Comparison of ENCODE assay signal across 1 cellular context in the genomic region with DNA sequence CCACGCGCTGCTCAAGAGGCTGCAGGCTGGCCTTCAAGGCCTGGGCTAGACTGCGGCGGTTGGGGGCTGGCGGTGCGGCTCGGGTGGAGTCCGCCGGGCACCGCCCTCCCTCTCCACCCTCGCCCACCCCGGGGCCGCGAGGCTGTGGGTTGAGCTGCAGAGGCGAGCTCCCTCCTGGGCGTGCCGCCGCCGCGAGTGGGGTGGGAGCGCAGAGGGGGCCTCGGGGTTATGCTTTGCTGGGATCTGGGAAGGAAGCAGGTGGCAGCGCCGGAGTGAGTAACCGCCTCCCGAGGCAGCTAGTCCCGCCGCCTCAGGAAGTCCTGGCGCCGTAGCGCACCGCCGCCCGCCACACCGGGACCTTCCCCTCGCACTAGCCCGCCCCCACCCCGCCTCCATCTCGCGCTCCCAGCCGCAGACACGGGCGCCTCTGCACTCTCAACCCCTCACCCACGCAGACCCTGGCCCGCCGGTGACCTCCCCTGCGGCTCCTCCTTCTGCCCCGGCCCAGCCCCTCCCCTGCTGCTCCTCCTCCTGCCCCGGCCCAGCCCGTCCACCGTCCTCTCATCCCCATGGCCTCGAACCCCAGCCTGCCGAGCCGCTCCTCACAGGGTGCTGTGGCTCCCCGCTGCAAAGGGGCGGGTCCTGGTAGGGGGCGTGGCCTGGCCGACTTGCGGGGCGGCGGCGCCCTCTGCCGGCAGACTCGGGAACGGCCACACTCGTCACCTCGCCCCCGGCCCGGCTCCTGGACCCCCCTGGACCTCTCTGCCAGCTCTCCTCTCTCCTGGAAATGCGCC.
TF ChIP-seq lines count a peak whose summit lies in the region.

No MANE protein-coding gene starts in this region.

TF ChIP-seq in GM12878, 131 proteins besides CTCF, POLR2A, EP300 and RAD21:
- TF ChIP-seq MTA3 (IDR thresholded peaks at IDR 0.05; ENCODE audit: borderline replicate concordance, low read length) (no peak), SMARCA5 (IDR thresholded peaks at IDR 0.05) (peak; percentile 92), SMC3 (IDR thresholded peaks at IDR 0.05; ENCODE audit: borderline replicate concordance, low read length) (peak; percentile 69), IKZF2 (IDR thresholded peaks at IDR 0.05) (peak; percentile 7 to 8; a peak in 1 of 4 replicates), KAT2A (conservative IDR thresholded peaks at IDR 0.05; ENCODE audit: control insufficient read depth, low read depth, low read length) (no peak), IKZF1 (conservative IDR thresholded peaks at IDR 0.05) (peak; percentile 34; the same call in 1 of the 2 replicates), PML (IDR thresholded peaks at IDR 0.05; ENCODE audit: low read length) (no peak), BHLHE40 (IDR thresholded peaks at IDR 0.05; ENCODE audit: borderline replicate concordance in 1 of 2, low read depth in 2 of 2, low read length in 1 of 2) (peak; percentile 20 to 54; a peak in 1 of 4 replicates), GATAD2B (conservative IDR thresholded peaks at IDR 0.05; ENCODE audit: low read depth) (peak; percentile 68), YY1 (IDR thresholded peaks at IDR 0.05; ENCODE audit: low read depth, low read length) (peak; percentile 27; the same call in 1 of the 2 replicates), NBN (IDR thresholded peaks at IDR 0.05) (no peak), LARP7 (IDR thresholded peaks at IDR 0.05) (peak; percentile 51; the same call in 1 of the 2 replicates), HDGF (IDR thresholded peaks at IDR 0.05) (0 out of 2 replicates have a peak, but pooled peaks have one; percentile 83), TAF1 (IDR thresholded peaks at IDR 0.05; ENCODE audit: borderline replicate concordance, low read depth, low read length) (no peak), YBX1 (IDR thresholded peaks at IDR 0.05) (no peak), MEF2B (IDR thresholded peaks at IDR 0.05; ENCODE audit: partially characterized antibody, poor library complexity, severe bottlenecking) (peak; percentile 30), ATF7 (IDR thresholded peaks at IDR 0.05; ENCODE audit: low read depth) (no peak), EGR1 (IDR thresholded peaks at IDR 0.05; ENCODE audit: borderline replicate concordance in 1 of 2, low read depth in 2 of 2, low read length in 2 of 2) (peak in 1 of 2 experiments; percentile 15; a peak in 1 of 3 replicates), FOXK2 (IDR thresholded peaks at IDR 0.05) (no peak), SRF (IDR thresholded peaks at IDR 0.05; ENCODE audit: low read depth in 2 of 2, low read length in 2 of 2) (0 out of 4 replicates have a peak, but pooled peaks of 1 of the 2 experiments have one; percentile 23), POU2F2 (IDR thresholded peaks at IDR 0.05; ENCODE audit: borderline replicate concordance, low read depth, low read length) (0 out of 3 replicates have a peak, but pooled peaks have one; percentile 16), SP1 (IDR thresholded peaks at IDR 0.05; ENCODE audit: low read depth, low read length) (peak; percentile 76), SIN3A (IDR thresholded peaks at IDR 0.05; ENCODE audit: low read depth, low read length) (0 out of 2 replicates have a peak, but pooled peaks have one; percentile 39), TBL1XR1 (IDR thresholded peaks at IDR 0.05; ENCODE audit: low read depth, low read length) (0 out of 2 replicates have a peak, but pooled peaks have one; percentile 20), RELA (IDR thresholded peaks at IDR 0.05; ENCODE audit: borderline replicate concordance, partially characterized antibody) (peak; percentile 16), SUZ12 (IDR thresholded peaks at IDR 0.05; ENCODE audit: unreplicated experiment) (no peak), STAT1 (conservative IDR thresholded peaks at IDR 0.05) (peak; percentile 67; the same call in 1 of the 2 replicates), NR2C2 (IDR thresholded peaks at IDR 0.05; ENCODE audit: borderline replicate concordance, control insufficient read depth, insufficient read length, low read depth) (no peak)
- TF ChIP-seq, protein P1, sequence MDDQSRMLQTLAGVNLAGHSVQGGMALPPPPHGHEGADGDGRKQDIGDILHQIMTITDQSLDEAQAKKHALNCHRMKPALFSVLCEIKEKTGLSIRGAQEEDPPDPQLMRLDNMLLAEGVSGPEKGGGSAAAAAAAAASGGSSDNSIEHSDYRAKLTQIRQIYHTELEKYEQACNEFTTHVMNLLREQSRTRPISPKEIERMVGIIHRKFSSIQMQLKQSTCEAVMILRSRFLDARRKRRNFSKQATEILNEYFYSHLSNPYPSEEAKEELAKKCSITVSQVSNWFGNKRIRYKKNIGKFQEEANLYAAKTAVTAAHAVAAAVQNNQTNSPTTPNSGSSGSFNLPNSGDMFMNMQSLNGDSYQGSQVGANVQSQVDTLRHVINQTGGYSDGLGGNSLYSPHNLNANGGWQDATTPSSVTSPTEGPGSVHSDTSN (IDR thresholded peaks at IDR 0.05; ENCODE audit: insufficient replicate concordance, low read depth, low read length): no peak
- TF ChIP-seq, protein P2, sequence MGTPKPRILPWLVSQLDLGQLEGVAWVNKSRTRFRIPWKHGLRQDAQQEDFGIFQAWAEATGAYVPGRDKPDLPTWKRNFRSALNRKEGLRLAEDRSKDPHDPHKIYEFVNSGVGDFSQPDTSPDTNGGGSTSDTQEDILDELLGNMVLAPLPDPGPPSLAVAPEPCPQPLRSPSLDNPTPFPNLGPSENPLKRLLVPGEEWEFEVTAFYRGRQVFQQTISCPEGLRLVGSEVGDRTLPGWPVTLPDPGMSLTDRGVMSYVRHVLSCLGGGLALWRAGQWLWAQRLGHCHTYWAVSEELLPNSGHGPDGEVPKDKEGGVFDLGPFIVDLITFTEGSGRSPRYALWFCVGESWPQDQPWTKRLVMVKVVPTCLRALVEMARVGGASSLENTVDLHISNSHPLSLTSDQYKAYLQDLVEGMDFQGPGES (IDR thresholded peaks at IDR 0.05): 0 out of 2 replicates have a peak, but pooled peaks have one; percentile 38
- TF ChIP-seq, protein P3, sequence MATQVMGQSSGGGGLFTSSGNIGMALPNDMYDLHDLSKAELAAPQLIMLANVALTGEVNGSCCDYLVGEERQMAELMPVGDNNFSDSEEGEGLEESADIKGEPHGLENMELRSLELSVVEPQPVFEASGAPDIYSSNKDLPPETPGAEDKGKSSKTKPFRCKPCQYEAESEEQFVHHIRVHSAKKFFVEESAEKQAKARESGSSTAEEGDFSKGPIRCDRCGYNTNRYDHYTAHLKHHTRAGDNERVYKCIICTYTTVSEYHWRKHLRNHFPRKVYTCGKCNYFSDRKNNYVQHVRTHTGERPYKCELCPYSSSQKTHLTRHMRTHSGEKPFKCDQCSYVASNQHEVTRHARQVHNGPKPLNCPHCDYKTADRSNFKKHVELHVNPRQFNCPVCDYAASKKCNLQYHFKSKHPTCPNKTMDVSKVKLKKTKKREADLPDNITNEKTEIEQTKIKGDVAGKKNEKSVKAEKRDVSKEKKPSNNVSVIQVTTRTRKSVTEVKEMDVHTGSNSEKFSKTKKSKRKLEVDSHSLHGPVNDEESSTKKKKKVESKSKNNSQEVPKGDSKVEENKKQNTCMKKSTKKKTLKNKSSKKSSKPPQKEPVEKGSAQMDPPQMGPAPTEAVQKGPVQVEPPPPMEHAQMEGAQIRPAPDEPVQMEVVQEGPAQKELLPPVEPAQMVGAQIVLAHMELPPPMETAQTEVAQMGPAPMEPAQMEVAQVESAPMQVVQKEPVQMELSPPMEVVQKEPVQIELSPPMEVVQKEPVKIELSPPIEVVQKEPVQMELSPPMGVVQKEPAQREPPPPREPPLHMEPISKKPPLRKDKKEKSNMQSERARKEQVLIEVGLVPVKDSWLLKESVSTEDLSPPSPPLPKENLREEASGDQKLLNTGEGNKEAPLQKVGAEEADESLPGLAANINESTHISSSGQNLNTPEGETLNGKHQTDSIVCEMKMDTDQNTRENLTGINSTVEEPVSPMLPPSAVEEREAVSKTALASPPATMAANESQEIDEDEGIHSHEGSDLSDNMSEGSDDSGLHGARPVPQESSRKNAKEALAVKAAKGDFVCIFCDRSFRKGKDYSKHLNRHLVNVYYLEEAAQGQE (IDR thresholded peaks at IDR 0.05; ENCODE audit: low read depth, low read length): no peak
- TF ChIP-seq, protein P4, sequence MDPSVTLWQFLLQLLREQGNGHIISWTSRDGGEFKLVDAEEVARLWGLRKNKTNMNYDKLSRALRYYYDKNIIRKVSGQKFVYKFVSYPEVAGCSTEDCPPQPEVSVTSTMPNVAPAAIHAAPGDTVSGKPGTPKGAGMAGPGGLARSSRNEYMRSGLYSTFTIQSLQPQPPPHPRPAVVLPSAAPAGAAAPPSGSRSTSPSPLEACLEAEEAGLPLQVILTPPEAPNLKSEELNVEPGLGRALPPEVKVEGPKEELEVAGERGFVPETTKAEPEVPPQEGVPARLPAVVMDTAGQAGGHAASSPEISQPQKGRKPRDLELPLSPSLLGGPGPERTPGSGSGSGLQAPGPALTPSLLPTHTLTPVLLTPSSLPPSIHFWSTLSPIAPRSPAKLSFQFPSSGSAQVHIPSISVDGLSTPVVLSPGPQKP (IDR thresholded peaks at IDR 0.05; ENCODE audit: low read depth, low read length): no peak
- TF ChIP-seq, protein P5, sequence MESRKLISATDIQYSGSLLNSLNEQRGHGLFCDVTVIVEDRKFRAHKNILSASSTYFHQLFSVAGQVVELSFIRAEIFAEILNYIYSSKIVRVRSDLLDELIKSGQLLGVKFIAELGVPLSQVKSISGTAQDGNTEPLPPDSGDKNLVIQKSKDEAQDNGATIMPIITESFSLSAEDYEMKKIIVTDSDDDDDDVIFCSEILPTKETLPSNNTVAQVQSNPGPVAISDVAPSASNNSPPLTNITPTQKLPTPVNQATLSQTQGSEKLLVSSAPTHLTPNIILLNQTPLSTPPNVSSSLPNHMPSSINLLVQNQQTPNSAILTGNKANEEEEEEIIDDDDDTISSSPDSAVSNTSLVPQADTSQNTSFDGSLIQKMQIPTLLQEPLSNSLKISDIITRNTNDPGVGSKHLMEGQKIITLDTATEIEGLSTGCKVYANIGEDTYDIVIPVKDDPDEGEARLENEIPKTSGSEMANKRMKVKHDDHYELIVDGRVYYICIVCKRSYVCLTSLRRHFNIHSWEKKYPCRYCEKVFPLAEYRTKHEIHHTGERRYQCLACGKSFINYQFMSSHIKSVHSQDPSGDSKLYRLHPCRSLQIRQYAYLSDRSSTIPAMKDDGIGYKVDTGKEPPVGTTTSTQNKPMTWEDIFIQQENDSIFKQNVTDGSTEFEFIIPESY (IDR thresholded peaks at IDR 0.05): no peak
- TF ChIP-seq, protein P6, sequence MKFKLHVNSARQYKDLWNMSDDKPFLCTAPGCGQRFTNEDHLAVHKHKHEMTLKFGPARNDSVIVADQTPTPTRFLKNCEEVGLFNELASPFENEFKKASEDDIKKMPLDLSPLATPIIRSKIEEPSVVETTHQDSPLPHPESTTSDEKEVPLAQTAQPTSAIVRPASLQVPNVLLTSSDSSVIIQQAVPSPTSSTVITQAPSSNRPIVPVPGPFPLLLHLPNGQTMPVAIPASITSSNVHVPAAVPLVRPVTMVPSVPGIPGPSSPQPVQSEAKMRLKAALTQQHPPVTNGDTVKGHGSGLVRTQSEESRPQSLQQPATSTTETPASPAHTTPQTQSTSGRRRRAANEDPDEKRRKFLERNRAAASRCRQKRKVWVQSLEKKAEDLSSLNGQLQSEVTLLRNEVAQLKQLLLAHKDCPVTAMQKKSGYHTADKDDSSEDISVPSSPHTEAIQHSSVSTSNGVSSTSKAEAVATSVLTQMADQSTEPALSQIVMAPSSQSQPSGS (IDR thresholded peaks at IDR 0.05; ENCODE audit: low read length): no peak
- TF ChIP-seq, protein P7, sequence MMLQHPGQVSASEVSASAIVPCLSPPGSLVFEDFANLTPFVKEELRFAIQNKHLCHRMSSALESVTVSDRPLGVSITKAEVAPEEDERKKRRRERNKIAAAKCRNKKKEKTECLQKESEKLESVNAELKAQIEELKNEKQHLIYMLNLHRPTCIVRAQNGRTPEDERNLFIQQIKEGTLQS (IDR thresholded peaks at IDR 0.05; ENCODE audit: borderline replicate concordance, extremely low read depth, low read depth, low read length): no peak
